ENCODE assay signal across 10 cellular contexts in genomic region chr7:35593896-35594295, GRCh38.
DNase-seq lines count a peak whose midpoint lies in the region; ATAC-seq and TF ChIP-seq lines count a peak whose summit lies in the region.
"Had no signal": no experiment of that assay in that cellular context is flagged by ENCODE, and none has a peak within 500 bp of the region (broad histone marks: within the 10 kb centered on the region; RNA-seq: fewer than 3 reads in every experiment).

No MANE protein-coding gene starts in this region.

- no peak overlapping the region for H2AK5ac ChIP-seq in IMR-90 (ENCODE audit: low read depth, low read length)

- H3K9me3 ChIP-seq in IMR-90 (ENCODE audit: control insufficient read depth, insufficient read depth, low read length) = no peaks in the 10 kb centered on the region

- H3K27ac ChIP-seq in IMR-90 (ENCODE audit: insufficient read depth, low read length) = no peak overlapping the region

- H3K4me1 Mint-ChIP-seq in activated T-cell treated with anti-CD3 and anti-CD28 coated beads, Interleukin-2, amount 50 U/mL, for 4 hours (ENCODE audit: low read depth) = no peaks in the 10 kb centered on the region
- peaks cover 12% of the 10 kb centered on the region for H3K4me1 Mint-ChIP-seq in osteocyte (ENCODE audit: unreplicated experiment)
- H3K4me1 Mint-ChIP-seq: naive B cell had no signal

- H3K18ac ChIP-seq in IMR-90 (ENCODE audit: low read depth, low read length) = no peak overlapping the region

- no peaks in the 10 kb centered on the region for H4K20me1 ChIP-seq in IMR-90 (ENCODE audit: insufficient read depth, low read length)

- POLR2A ChIA-PET in IMR-90 (lab: Charles Lee; ENCODE audit: unreplicated experiment) = no interaction called here

- H3K27me3 ChIP-seq in IMR-90 (ENCODE audit: control insufficient read depth, insufficient read depth, low read length) = no peaks in the 10 kb centered on the region

- H3K56ac ChIP-seq in IMR-90 (ENCODE audit: extremely low read depth, insufficient read depth, low read length) = no peak overlapping the region

- H2BK120ac ChIP-seq in IMR-90 (ENCODE audit: low read depth, low read length) = no peak overlapping the region

- H3K4me3 ChIP-seq in IMR-90 (ENCODE audit: insufficient read depth, low read depth, low read length) (no peak overlapping the region), astrocyte of the spinal cord (ENCODE audit: low read depth, low read length) (no peak overlapping the region)

- no peak overlapping the region for H2BK5ac ChIP-seq in IMR-90 (ENCODE audit: low read depth, low read length, poor library complexity, severe bottlenecking)

- no peak overlapping the region for H2AK9ac ChIP-seq in IMR-90 (replicated peaks; ENCODE audit: low read depth, low read length, poor library complexity)

- peak; percentile 40 to 45 for DNase-seq in activated T-cell treated with anti-CD3 and anti-CD28 coated beads, Interleukin-2, amount 50 U/mL, for 48 hours
- DNase-seq in activated T-cell treated with anti-CD3 and anti-CD28 coated beads, Interleukin-2, amount 50 U/mL, for 4 hours = no peak
- DNase-seq in IMR-90 (no peak), astrocyte of the spinal cord (ENCODE audit: low read depth, low spot score) (no peak), osteocyte (ENCODE audit: extremely low spot score, unreplicated experiment) (no peak), medulla oblongata (ENCODE audit: extremely low spot score) (no peak), KG1 (lab: John Stamatoyannopoulos, UW) (no peak), islet precursor cell (no peak)
- DNase-seq: naive B cell, NCI-H2029 treated with DMSO at 0.1 percent for 48 hours had no signal

- H3K23ac ChIP-seq in IMR-90 (ENCODE audit: low read depth, low read length) = no peak overlapping the region

- H3K4me3 Mint-ChIP-seq in activated T-cell treated with anti-CD3 and anti-CD28 coated beads, Interleukin-2, amount 50 U/mL, for 4 hours = no peak overlapping the region
- no peak overlapping the region for H3K4me3 Mint-ChIP-seq in osteocyte (ENCODE audit: unreplicated experiment)
- H3K4me3 Mint-ChIP-seq: naive B cell had no signal

- H3K9me1 ChIP-seq in IMR-90 (ENCODE audit: insufficient read depth, low read length) = 0 out of 2 replicates have a peak, but pooled peaks cover 3% of the 10 kb centered on the region

- H4K8ac ChIP-seq in IMR-90 (ENCODE audit: low read depth in 2 of 2, low read length in 2 of 2) = no peak overlapping the region

- no peak overlapping the region for H2BK20ac ChIP-seq in IMR-90 (ENCODE audit: low read depth, low read length)

- H2AFZ ChIP-seq in IMR-90 (replicated peaks; ENCODE audit: low read length, poor library complexity) = no peak overlapping the region

- H4K91ac ChIP-seq in IMR-90 (ENCODE audit: insufficient read depth, low read depth, low read length) = no peak overlapping the region

- H3K27ac Mint-ChIP-seq in osteocyte (ENCODE audit: unreplicated experiment) = no peak overlapping the region
- H3K27ac Mint-ChIP-seq: naive B cell had no signal

- H4K5ac ChIP-seq in IMR-90 (ENCODE audit: low read depth, low read length) = no peak overlapping the region

- no peak overlapping the region for H3K9ac ChIP-seq in IMR-90 (ENCODE audit: low read depth, low read length)

- intact Hi-C loops in IMR-90 (cut with micrococcal nuclease) = no loop called here

- no peak overlapping the region for H3K4me2 ChIP-seq in IMR-90 (ENCODE audit: low read depth, low read length)

- H3K4me1 ChIP-seq in IMR-90 (ENCODE audit: control insufficient read depth, insufficient read depth, low read length) = peaks cover 8% of the 10 kb centered on the region

- H3K79me1 ChIP-seq in IMR-90 (ENCODE audit: low read depth in 1 of 2, low read length in 2 of 2) = no peaks in the 10 kb centered on the region

- no peaks in the 10 kb centered on the region for H3K9me3 Mint-ChIP-seq in activated T-cell treated with anti-CD3 and anti-CD28 coated beads, Interleukin-2, amount 50 U/mL, for 4 hours
- H3K9me3 Mint-ChIP-seq in osteocyte (ENCODE audit: unreplicated experiment) = no peaks in the 10 kb centered on the region

- WGBS in IMR-90 (ENCODE audit: extremely low coverage in 2 of 2, insufficient read length in 1 of 2), 2 experiments = 83% methylated on average over 2 of the region's 8 CpGs; no CpG with 5 or more reads in 1 of the 2 experiments

- no TSS peak for BruUV-seq in IMR-90 (replicated peaks; lab: Mats Ljungman, UMichigan)

- dilution Hi-C loops in IMR-90 (cut with HindIII; ENCODE audit: low sequenced_read_pairs, unreplicated experiment) = no loop called here

- in situ Hi-C loops in IMR-90 (cut with MboI; ENCODE audit: low sequenced_read_pairs) (no loop called here), astrocyte of the spinal cord (cut with HindIII; ENCODE audit: low sequenced_read_pairs) (no loop called here)

- H3K27me3 Mint-ChIP-seq in activated T-cell treated with anti-CD3 and anti-CD28 coated beads, Interleukin-2, amount 50 U/mL, for 4 hours (ENCODE audit: low read depth) = peaks cover 2% of the 10 kb centered on the region
- H3K27me3 Mint-ChIP-seq in osteocyte (ENCODE audit: unreplicated experiment) = no peaks in the 10 kb centered on the region

- no peaks in the 10 kb centered on the region for H3K36me3 ChIP-seq in IMR-90 (ENCODE audit: control insufficient read depth, insufficient read depth, low read length)

- H3K4ac ChIP-seq in IMR-90 (ENCODE audit: low read depth, low read length) = no peak overlapping the region

- no peak for TF ChIP-seq RAD21 in IMR-90 (IDR thresholded peaks at IDR 0.05; ENCODE audit: low read length)

- TF ChIP-seq CTCF in IMR-90 (conservative IDR thresholded peaks at IDR 0.05; ENCODE audit: low read depth, low read length) (0 out of 2 replicates have a peak, but pooled peaks have one; percentile 16), astrocyte of the spinal cord (IDR thresholded peaks at IDR 0.05; ENCODE audit: low read depth, low read length) (peak; percentile 37), osteocyte (IDR thresholded peaks at IDR 0.05) (peak; percentile 38)

- H3K36me3 Mint-ChIP-seq in activated T-cell treated with anti-CD3 and anti-CD28 coated beads, Interleukin-2, amount 50 U/mL, for 4 hours (ENCODE audit: insufficient read depth) = peaks cover 7% of the 10 kb centered on the region
- no peaks in the 10 kb centered on the region for H3K36me3 Mint-ChIP-seq in osteocyte (ENCODE audit: unreplicated experiment)

- no peak overlapping the region for H2BK15ac ChIP-seq in IMR-90 (ENCODE audit: low read depth, low read length)

- ATAC-seq in activated T-cell treated with anti-CD3 and anti-CD28 coated beads, Interleukin-2, amount 50 U/mL, for 4 hours = no peak
- no peak for ATAC-seq in IMR-90 (ENCODE audit: low read depth)

- no peak overlapping the region for H3K14ac ChIP-seq in IMR-90 (replicated peaks; ENCODE audit: low read depth, low read length)

- CTCF ChIA-PET in IMR-90 (lab: Yijun Ruan, JAX) = interaction anchor here (1.5 kb wide), 1 partner anchor 40 kb away, joined by 3 read pairs; no protein-coding TSS in a partner anchor

- no peak for TF ChIP-seq POLR2A in IMR-90 (IDR thresholded peaks at IDR 0.05; ENCODE audit: low read depth, low read length)

TF ChIP-seq in IMR-90, 13 proteins besides CTCF, POLR2A, EP300 and RAD21:
- no peak for TF ChIP-seq MAFK (IDR thresholded peaks at IDR 0.05; ENCODE audit: low read depth, low read length)
- no peak for TF ChIP-seq NFE2L2 (IDR thresholded peaks at IDR 0.05; ENCODE audit: low read depth, low read length)

Comparison
In these comparisons a context has a peak if more than half of its experiments do, and no peak if none do; other contexts are left out.
1. DNase-seq: peak in activated T-cell treated with anti-CD3 and anti-CD28 coated beads, Interleukin-2, amount 50 U/mL, for 48 hours (2 of 2); none in activated T-cell treated with anti-CD3 and anti-CD28 coated beads, Interleukin-2, amount 50 U/mL, for 4 hours (single experiment), IMR-90 (single experiment), astrocyte of the spinal cord (single experiment), osteocyte (single experiment), medulla oblongata (single experiment), KG1 (single experiment) and islet precursor cell (single experiment).
2. Peak in every context shown above with its lines, with median percentiles within 50 percentile points of each other: CTCF ChIP-seq.